In genomic region chr4:176377705-176378302, GRCh38 we compare ENCODE assay signal across 8 cellular contexts. TPM values are rescaled to one million over a fixed set of nuclear protein-coding genes. Genes with fewer than 3 reads are reported as not detected.
DNase-seq lines count a peak whose midpoint lies in the region; ATAC-seq, FAIRE-seq and TF ChIP-seq lines count a peak whose summit lies in the region.

No MANE protein-coding gene starts in this region.

- H4K5ac ChIP-seq in H1 (ENCODE audit: insufficient read length, low read depth, low read length), result no peak overlapping the region

- H3K9me3 ChIP-seq in H1 (ENCODE audit: insufficient read depth in 2 of 2, low read depth in 1 of 2, low read length in 1 of 2) (no peaks in the 10 kb centered on the region), testis (no peaks in the 10 kb centered on the region)

- H3K79me2 ChIP-seq in H1 (ENCODE audit: control insufficient read depth in 1 of 2, insufficient read depth in 2 of 2, low read length in 2 of 2), result no peaks in the 10 kb centered on the region

- H3K14ac ChIP-seq in H1 (ENCODE audit: insufficient read length), result no peak overlapping the region

- no peak overlapping the region for H4K91ac ChIP-seq in H1 (replicated peaks; ENCODE audit: insufficient read length, low read length)

- TF ChIP-seq EP300 in H1 (IDR thresholded peaks at IDR 0.05; ENCODE audit: borderline replicate concordance in 1 of 2, low read depth in 2 of 2, low read length in 2 of 2), result no peak

- WGBS in H1 (ENCODE audit: extremely low coverage in 1 of 2, insufficient coverage in 1 of 2, insufficient read length in 1 of 2, insufficient replicate concordance in 2 of 2, low coverage in 1 of 2, low lambda C conversion rate in 2 of 2, missing lambda C conversion rate in 1 of 2), 2 experiments, result 90% methylated on average over 2 of the region's 2 CpGs; no CpG with 5 or more reads in 1 of the 2 experiments
- 86 to 88% methylated on average over 2 of the region's 2 CpGs for WGBS in testis, 2 donors

- no peak overlapping the region for H2BK15ac ChIP-seq in H1 (ENCODE audit: low read length)

- H3K4me2 ChIP-seq in H1 (ENCODE audit: insufficient read depth in 1 of 2, low read depth in 2 of 2, low read length in 2 of 2), result no peak overlapping the region

- H3K27ac ChIP-seq in 22Rv1, result no peak overlapping the region
- H3K27ac ChIP-seq in H1 (ENCODE audit: low read depth, low read length), result no peak overlapping the region
- no peak overlapping the region for H3K27ac ChIP-seq in testis

- no peaks in the 10 kb centered on the region for H3K23me2 ChIP-seq in H1 (ENCODE audit: low read depth, low read length)

- H4K8ac ChIP-seq in H1 (ENCODE audit: extremely low read depth, insufficient read depth, low read length), result no peak overlapping the region

- no peak overlapping the region for H3K4me3 ChIP-seq in H1 (ENCODE audit: extremely low read depth in 1 of 4, insufficient read depth in 2 of 4, low read depth in 3 of 4, low read length in 4 of 4)
- no peak overlapping the region for H3K4me3 ChIP-seq in testis

- peak; percentile 86 for ATAC-seq in GM18498 (IDR thresholded peaks at IDR 0.05; ENCODE audit: unreplicated experiment)
- peak; percentile 91 for ATAC-seq in HG02610 (IDR thresholded peaks at IDR 0.05; ENCODE audit: unreplicated experiment)

- no peak overlapping the region for H3K56ac ChIP-seq in H1 (replicated peaks; ENCODE audit: insufficient read length, low read depth, low read length)

- H3K36me3 ChIP-seq in H1 (ENCODE audit: control insufficient read depth in 2 of 4, insufficient read depth in 4 of 4, low read length in 3 of 4) (no peaks in the 10 kb centered on the region), testis (ENCODE audit: low read depth, missing control alignments) (no peaks in the 10 kb centered on the region)

- H2BK12ac ChIP-seq in H1 (ENCODE audit: low read depth, low read length), result no peak overlapping the region

- TF ChIP-seq POLR2A in H1 (IDR thresholded peaks at IDR 0.05; ENCODE audit: control extremely low read depth in 1 of 2, low read depth in 2 of 2, low read length in 2 of 2), result no peak
- TF ChIP-seq POLR2A in testis (IDR thresholded peaks at IDR 0.05), result no peak

- H3K27me3 ChIP-seq in H1 (replicated peaks in 1 of 4; ENCODE audit: control insufficient read depth in 3 of 4, extremely low read depth in 1 of 4, insufficient read depth in 3 of 4, low read length in 3 of 4), result peaks cover 0 to 1% (median 0%) of the 10 kb centered on the region in 4 experiments; a peak in 1 of 7 replicates
- no peaks in the 10 kb centered on the region for H3K27me3 ChIP-seq in testis

- H4K20me1 ChIP-seq in H1 (replicated peaks in 1 of 2; ENCODE audit: control insufficient read depth in 1 of 2, insufficient read depth in 2 of 2, low read length in 2 of 2), result no peaks in the 10 kb centered on the region

- H2BK20ac ChIP-seq in H1 (ENCODE audit: low read length), result no peak overlapping the region

- intact Hi-C loops in testis (cut with DNase I; ENCODE audit: low total_unique reads), result no loop called here

- no peak overlapping the region for H3K23ac ChIP-seq in H1 (ENCODE audit: insufficient read length)

- H2AK5ac ChIP-seq in H1 (ENCODE audit: low read depth, low read length), result no peak overlapping the region

- FAIRE-seq in H1 (lab: Jason Lieb, UNC), result peak; percentile 19

- TF ChIP-seq CTCF in 22Rv1 (IDR thresholded peaks at IDR 0.05) (peak; percentile 74), H1 (IDR thresholded peaks at IDR 0.05; ENCODE audit: control extremely low read depth in 1 of 3, insufficient read depth in 1 of 3, low read depth in 1 of 3, low read length in 3 of 3) (peak in 2 of 3 experiments; percentile 26 to 51; a peak in 2 of 4 replicates), testis (IDR thresholded peaks at IDR 0.05) (peak in 2 of 3 experiments; percentile 18 to 33)

- no peak overlapping the region for H2BK120ac ChIP-seq in H1 (replicated peaks; ENCODE audit: low read depth, low read length)

- POLR2A ChIA-PET in H1 (lab: Charles Lee; ENCODE audit: partially characterized antibody), result no interaction called here

- no peak overlapping the region for H3K18ac ChIP-seq in H1 (ENCODE audit: extremely low read depth, low read length)

- H2AFZ ChIP-seq in H1 (ENCODE audit: low read length), result no peak overlapping the region

- H3K4ac ChIP-seq in H1 (replicated peaks; ENCODE audit: insufficient read length, low read depth, low read length), result no peak overlapping the region

- no peak overlapping the region for H2BK5ac ChIP-seq in H1 (ENCODE audit: low read depth, low read length)

- peak; percentile 42 for DNase-seq in NCI-H1417 treated with DMSO at 0.1 percent for 48 hours (lab: John Stamatoyannopoulos, UW)
- no peak for DNase-seq in H1 (ENCODE audit: low read depth in 1 of 2, low spot score in 2 of 2)
- DNase-seq in testis, result no peak
- DNase-seq in NK-92 (lab: John Stamatoyannopoulos, UW; ENCODE audit: unreplicated experiment), result no peak
- DNase-seq in amygdala (lab: John Stamatoyannopoulos, UW), result no peak

- TF ChIP-seq RAD21 in H1 (IDR thresholded peaks at IDR 0.05 in 1 of 2, conservative IDR thresholded peaks at IDR 0.05 in 1 of 2; ENCODE audit: low read depth in 2 of 2, low read length in 2 of 2), result peak; percentile 69 to 77

- no peaks in the 10 kb centered on the region for H3K79me1 ChIP-seq in H1 (ENCODE audit: low read depth, low read length)

- H3K9ac ChIP-seq in H1 (replicated peaks in 1 of 4; ENCODE audit: extremely low read depth in 1 of 4, low read depth in 3 of 4, low read length in 3 of 4), result no peak overlapping the region

- H3K4me1 ChIP-seq in H1 (replicated peaks in 1 of 4; ENCODE audit: control insufficient read depth in 3 of 4, insufficient read depth in 4 of 4, low read length in 3 of 4), result no peaks in the 10 kb centered on the region
- no peaks in the 10 kb centered on the region for H3K4me1 ChIP-seq in testis

- CTCF ChIA-PET in H1 (lab: Charles Lee; ENCODE audit: partially characterized antibody), result interaction anchor here (0.8 to 4.5 kb wide), 17 partner anchors 10 to 670 kb away, joined by 3 to 28 read pairs (median 3); no protein-coding TSS in a partner anchor

TF ChIP-seq in H1, 55 proteins besides CTCF, POLR2A, EP300 and RAD21 (continues in another document):
- TF ChIP-seq SRF (IDR thresholded peaks at IDR 0.05; ENCODE audit: low read depth, low read length) (no peak), HDAC6 (IDR thresholded peaks at IDR 0.05; ENCODE audit: low read depth, low read length) (no peak), PHF8 (conservative IDR thresholded peaks at IDR 0.05; ENCODE audit: low read depth, low read length) (no peak), E2F6 (IDR thresholded peaks at IDR 0.05) (no peak), CREB1 (IDR thresholded peaks at IDR 0.05) (no peak), KDM1A (IDR thresholded peaks at IDR 0.05; ENCODE audit: borderline replicate concordance, low read length) (no peak), GABPA (IDR thresholded peaks at IDR 0.05; ENCODE audit: borderline replicate concordance, insufficient read depth, low read length) (no peak), HDAC2 (IDR thresholded peaks at IDR 0.05; ENCODE audit: borderline replicate concordance in 1 of 2, low read depth in 2 of 2, low read length in 2 of 2) (no peak), EZH2 (IDR thresholded peaks at IDR 0.05; ENCODE audit: low read depth, low read length, severe bottlenecking) (no peak), RFX5 (IDR thresholded peaks at IDR 0.05; ENCODE audit: borderline replicate concordance, low read depth, low read length) (no peak), NRF1 (IDR thresholded peaks at IDR 0.05; ENCODE audit: low read depth, low read length) (no peak), SAP30 (IDR thresholded peaks at IDR 0.05; ENCODE audit: insufficient read depth, insufficient replicate concordance, low read length) (no peak), CHD2 (IDR thresholded peaks at IDR 0.05; ENCODE audit: low read length) (no peak), YY1 (IDR thresholded peaks at IDR 0.05; ENCODE audit: low read depth, low read length) (no peak), POLR2AphosphoS5 (IDR thresholded peaks at IDR 0.05; ENCODE audit: low read depth, low read length) (no peak), SIX5 (IDR thresholded peaks at IDR 0.05; ENCODE audit: low read depth, low read length) (no peak), USF2 (IDR thresholded peaks at IDR 0.05; ENCODE audit: low read length) (no peak), RBBP5 (IDR thresholded peaks at IDR 0.05; ENCODE audit: borderline replicate concordance, low read depth, low read length) (no peak), TAF1 (IDR thresholded peaks at IDR 0.05; ENCODE audit: low read depth, low read length) (no peak)

RNA-seq across cellular contexts. Expression of gene SPCS3, which starts 58.0 kb away (rescaled TPM):
- total RNA-seq in H1 (2021; fragmentation: NEBNext Ultra II Directional; extraction: Animal tissue kit (Norgen Biotek cat#: 25700)), result 107 and 117 TPM in 2 replicates
- polyA plus RNA-seq in H1 (2011; rRNA removed) (12.5 and 18.4 TPM in 2 replicates), testis (ENCODE audit: insufficient read depth, low read depth, low replicate concordance) (29.2 TPM)
- polyA plus RNA-seq in H1 (2011; cell fraction: cytosol; rRNA removed), result 21.5 TPM
- 24.2 TPM for polyA plus RNA-seq in H1 (2011; cell fraction: nucleus; rRNA removed)
- 36.0 to 58.1 TPM (median 38.3 TPM) in 4 replicates for polyA plus RNA-seq in H1 (2012, experiment 1 of 2)
- polyA plus RNA-seq in H1 (2012, experiment 2 of 2), result 15.3 TPM
- 72.7 TPM for polyA plus RNA-seq in H1 (2013, experiment 1 of 2)
- polyA plus RNA-seq in H1 (2013, experiment 2 of 2), result 78.3 TPM
- 14.2 and 25.4 TPM in 2 replicates for polyA minus RNA-seq in H1 (2011; rRNA and poly(A)+ RNA removed)
- 20.0 TPM for polyA minus RNA-seq in H1 (2011; cell fraction: cytosol; rRNA and poly(A)+ RNA removed)
- polyA minus RNA-seq in H1 (2011; cell fraction: nucleus; rRNA and poly(A)+ RNA removed), result 72.5 TPM
- 10 to 100 TPM; 26.6 to 30.2 TPM for total RNA-seq in testis
